Comparison of ENCODE assay signal across 16 cellular contexts in genomic region chr17:63993368-63993990, GRCh38. TPM values are rescaled to one million over a fixed set of nuclear protein-coding genes. Genes with fewer than 3 reads are reported as not detected.
DNase-seq lines count a peak whose midpoint lies in the region; ATAC-seq and TF ChIP-seq lines count a peak whose summit lies in the region.
"Had no signal": no experiment of that assay in that cellular context is flagged by ENCODE, and none has a peak within 500 bp of the region (broad histone marks: within the 10 kb centered on the region; RNA-seq: fewer than 3 reads in every experiment).

No MANE protein-coding gene starts in this region.

- no peak for ATAC-seq in activated CD4-positive, alpha-beta T cell treated with anti-CD3 and anti-CD28 coated beads for 36 hours
- ATAC-seq in naive thymus-derived CD8-positive, alpha-beta T cell: peak in 1 of 2 donors; percentile 34
- ATAC-seq in mucosa of descending colon: no peak
- ATAC-seq in GM21786 (IDR thresholded peaks at IDR 0.05; ENCODE audit: unreplicated experiment): no peak

- peaks cover 22% of the 10 kb centered on the region for H3K4me1 ChIP-seq in Loucy (ENCODE audit: insufficient read depth, low read length, poor library complexity, severe bottlenecking)
- H3K4me1 ChIP-seq in mucosa of descending colon (ENCODE audit: low read depth): peaks cover 8% of the 10 kb centered on the region

- H3K36me3 ChIP-seq in Loucy (ENCODE audit: insufficient read depth, low read length) (no peaks in the 10 kb centered on the region), mucosa of descending colon (ENCODE audit: low read depth) (no peaks in the 10 kb centered on the region)
- H3K36me3 ChIP-seq: tibial artery had no signal

- H3K27ac ChIP-seq in adipose tissue (ENCODE audit: low read depth, low read length): peak overlapping the region; percentile 24
- H3K27ac ChIP-seq: tibial artery had no signal

- peak; percentile 31; the same call in 1 of the 2 replicates for TF ChIP-seq CTCF in Loucy (conservative IDR thresholded peaks at IDR 0.05; ENCODE audit: low read length)
- TF ChIP-seq CTCF in mucosa of descending colon (IDR thresholded peaks at IDR 0.05): no peak
- no peak for TF ChIP-seq CTCF in nephron progenitor cell (IDR thresholded peaks at IDR 0.05)

- POLR2A ChIA-PET in activated CD4-positive, alpha-beta T cell treated with anti-CD3 and anti-CD28 coated beads for 36 hours (lab: Charles Lee): interaction anchor here (0.7 kb wide), 2 partner anchors 32 to 734 kb away, joined by 4 to 6 read pairs; no protein-coding TSS in a partner anchor
- POLR2A ChIA-PET in naive thymus-derived CD8-positive, alpha-beta T cell (lab: Charles Lee): interaction anchor here (0.7 to 1.6 kb wide), 6 partner anchors 8 to 60 kb away, joined by 3 to 13 read pairs (median 4); partner anchors contain the start of gene ICAM2

- no peaks in the 10 kb centered on the region for H3K9me2 ChIP-seq in Loucy (replicated peaks; ENCODE audit: low read depth, low read length)

- H3F3A ChIP-seq in Loucy (ENCODE audit: low read depth): no peaks in the 10 kb centered on the region

- H3K36me3 Mint-ChIP-seq in activated CD4-positive, alpha-beta T cell treated with anti-CD3 and anti-CD28 coated beads, Interleukin-2, amount 10 ng/mL, durations not matched to agents 24 days and 14 days (ENCODE audit: low read depth): no peaks in the 10 kb centered on the region
- H3K36me3 Mint-ChIP-seq in activated CD4-positive, alpha-beta T cell treated with anti-CD3 and anti-CD28 coated beads for 36 hours (ENCODE audit: low read depth): no peaks in the 10 kb centered on the region
- H3K36me3 Mint-ChIP-seq in naive thymus-derived CD8-positive, alpha-beta T cell: no peaks in the 10 kb centered on the region
- no peaks in the 10 kb centered on the region for H3K36me3 Mint-ChIP-seq in nephron progenitor cell (ENCODE audit: low read depth)

- H4K20me1 ChIP-seq in Loucy (ENCODE audit: insufficient read depth, low read length, poor library complexity, severe bottlenecking): no peaks in the 10 kb centered on the region

- 77 to 90% (median 84%) methylated on average over 3 of the region's 3 CpGs for WGBS in adipose tissue, 3 donors

- CTCF ChIA-PET in activated CD4-positive, alpha-beta T cell treated with anti-CD3 and anti-CD28 coated beads for 36 hours (lab: Charles Lee): interaction anchor here (0.7 to 8.0 kb wide), 11 partner anchors 8 to 164 kb away, joined by 3 to 37 read pairs (median 5); no protein-coding TSS in a partner anchor

- peak; percentile 74 for DNase-seq in activated CD4-positive, alpha-beta T cell treated with anti-CD3 and anti-CD28 coated beads, Interleukin-2, amount 10 ng/mL, durations not matched to agents 24 days and 14 days
- no peak for DNase-seq in activated CD4-positive, alpha-beta T cell treated with anti-CD3 and anti-CD28 coated beads for 36 hours
- DNase-seq in naive thymus-derived CD8-positive, alpha-beta T cell: peak in 2 of 10 donors; percentile 32 to 34
- DNase-seq in mucosa of descending colon (no peak), nephron progenitor cell (no peak)
- DNase-seq: activated T-cell treated with anti-CD3 and anti-CD28 coated beads, Interleukin-2, amount 50 U/mL, for 48 hours; COR-L47; IMR-90; NCI-H1417; NCI-H226; OCI-M1; tibial artery had no signal

- H3K9me3 ChIP-seq in Loucy (ENCODE audit: insufficient read depth, low read depth, low read length) (no peaks in the 10 kb centered on the region), mucosa of descending colon (no peaks in the 10 kb centered on the region)
- H3K9me3 ChIP-seq: tibial artery had no signal

- no peak overlapping the region for H3K4me2 ChIP-seq in Loucy (ENCODE audit: low read depth, low read length, poor library complexity, severe bottlenecking)

- H3K27ac Mint-ChIP-seq in activated CD4-positive, alpha-beta T cell treated with anti-CD3 and anti-CD28 coated beads, Interleukin-2, amount 10 ng/mL, durations not matched to agents 24 days and 14 days: no peak overlapping the region
- H3K27ac Mint-ChIP-seq in activated CD4-positive, alpha-beta T cell treated with anti-CD3 and anti-CD28 coated beads for 36 hours: no peak overlapping the region
- peak overlapping the region in 6 of 10 donors; percentile 9 to 85 (median 46) for H3K27ac Mint-ChIP-seq in naive thymus-derived CD8-positive, alpha-beta T cell
- H3K27ac Mint-ChIP-seq in nephron progenitor cell: no peak overlapping the region

- H3K27me3 ChIP-seq in Loucy (ENCODE audit: insufficient read depth, low read length, poor library complexity, severe bottlenecking): no peaks in the 10 kb centered on the region

- peaks cover 27% of the 10 kb centered on the region for H3K27me3 Mint-ChIP-seq in activated CD4-positive, alpha-beta T cell treated with anti-CD3 and anti-CD28 coated beads, Interleukin-2, amount 10 ng/mL, durations not matched to agents 24 days and 14 days
- H3K27me3 Mint-ChIP-seq in activated CD4-positive, alpha-beta T cell treated with anti-CD3 and anti-CD28 coated beads for 36 hours: no peaks in the 10 kb centered on the region
- H3K27me3 Mint-ChIP-seq in naive thymus-derived CD8-positive, alpha-beta T cell: no peaks in the 10 kb centered on the region
- peaks cover 76% of the 10 kb centered on the region for H3K27me3 Mint-ChIP-seq in nephron progenitor cell (ENCODE audit: low read depth, poor library complexity)

- H3K9me3 Mint-ChIP-seq in activated CD4-positive, alpha-beta T cell treated with anti-CD3 and anti-CD28 coated beads, Interleukin-2, amount 10 ng/mL, durations not matched to agents 24 days and 14 days: no peaks in the 10 kb centered on the region
- H3K9me3 Mint-ChIP-seq in activated CD4-positive, alpha-beta T cell treated with anti-CD3 and anti-CD28 coated beads for 36 hours (ENCODE audit: low read depth): no peaks in the 10 kb centered on the region
- no peaks in the 10 kb centered on the region for H3K9me3 Mint-ChIP-seq in naive thymus-derived CD8-positive, alpha-beta T cell
- H3K9me3 Mint-ChIP-seq in nephron progenitor cell: peaks cover 3% of the 10 kb centered on the region
- H3K9me3 Mint-ChIP-seq: neural crest cell had no signal

- no peak overlapping the region for H2AFZ ChIP-seq in Loucy (ENCODE audit: low read length)

- no peaks in the 10 kb centered on the region for H3K79me2 ChIP-seq in Loucy (ENCODE audit: insufficient read depth, low read length)

- H3K9ac ChIP-seq in Loucy (ENCODE audit: low read depth, low read length, poor library complexity, severe bottlenecking): no peak overlapping the region

- H3K4me3 Mint-ChIP-seq in activated CD4-positive, alpha-beta T cell treated with anti-CD3 and anti-CD28 coated beads, Interleukin-2, amount 10 ng/mL, durations not matched to agents 24 days and 14 days: peak overlapping the region; percentile 42
- H3K4me3 Mint-ChIP-seq in activated CD4-positive, alpha-beta T cell treated with anti-CD3 and anti-CD28 coated beads for 36 hours: no peak overlapping the region
- peak overlapping the region in 2 of 10 donors; percentile 34 to 38 for H3K4me3 Mint-ChIP-seq in naive thymus-derived CD8-positive, alpha-beta T cell
- no peak overlapping the region for H3K4me3 Mint-ChIP-seq in nephron progenitor cell
- H3K4me3 Mint-ChIP-seq: neural crest cell had no signal

- H3K4me3 ChIP-seq in Loucy (ENCODE audit: low read length, poor library complexity, severe bottlenecking) (no peak overlapping the region), mucosa of descending colon (no peak overlapping the region)
- H3K4me3 ChIP-seq: tibial artery had no signal

- intact Hi-C loops in activated CD4-positive, alpha-beta T cell treated with anti-CD3 and anti-CD28 coated beads, Interleukin-2, amount 10 ng/mL, durations not matched to agents 24 days and 14 days (cut with micrococcal nuclease): no loop called here
- intact Hi-C loops in activated CD4-positive, alpha-beta T cell treated with anti-CD3 and anti-CD28 coated beads for 36 hours (cut with DNase I, micrococcal nuclease): loop anchor here in 1 of 2 experiments (5.0 kb wide), 1 partner anchor 41 kb away; no protein-coding TSS in a partner anchor
- intact Hi-C loops in mucosa of descending colon (cut with DNase I, micrococcal nuclease): no loop called here

- H3K4me1 Mint-ChIP-seq in activated CD4-positive, alpha-beta T cell treated with anti-CD3 and anti-CD28 coated beads, Interleukin-2, amount 10 ng/mL, durations not matched to agents 24 days and 14 days: peaks cover 43% of the 10 kb centered on the region
- H3K4me1 Mint-ChIP-seq in activated CD4-positive, alpha-beta T cell treated with anti-CD3 and anti-CD28 coated beads for 36 hours: peaks cover 36% of the 10 kb centered on the region
- H3K4me1 Mint-ChIP-seq in naive thymus-derived CD8-positive, alpha-beta T cell: peaks cover 20 to 58% (median 47%) of the 10 kb centered on the region in 4 donors
- H3K4me1 Mint-ChIP-seq in nephron progenitor cell: peaks cover 43% of the 10 kb centered on the region

RNA-seq across cellular contexts. Expression of gene PRR29, which starts 4.7 kb away (rescaled TPM):
- total RNA-seq in activated CD4-positive, alpha-beta T cell treated with anti-CD3 and anti-CD28 coated beads, Interleukin-2, amount 10 ng/mL, durations not matched to agents 24 days and 14 days: 0.12 and 0.47 TPM in 2 replicates
- total RNA-seq in activated CD4-positive, alpha-beta T cell treated with anti-CD3 and anti-CD28 coated beads for 36 hours: 1 to 10 TPM; 1.0 to 1.5 TPM
- polyA plus RNA-seq in adipose tissue: 1 to 10 TPM in 1 of 3 donors, under 1 TPM in 2; 0.09 to 1.1 (median 0.45) TPM
- under 1 TPM in 1 of 2 experiments, not detected in 1; 0.30 TPM for total RNA-seq in naive thymus-derived CD8-positive, alpha-beta T cell
- polyA plus RNA-seq in naive thymus-derived CD8-positive, alpha-beta T cell: 1 to 10 TPM; 3.4 to 4.6 (median 3.7) TPM
- not detected for total RNA-seq in mucosa of descending colon

RNA-seq across cellular contexts. Expression of gene SCN4A, which starts 20.8 kb away (rescaled TPM):
- total RNA-seq in activated CD4-positive, alpha-beta T cell treated with anti-CD3 and anti-CD28 coated beads, Interleukin-2, amount 10 ng/mL, durations not matched to agents 24 days and 14 days: 0.05 and 0.40 TPM in 2 replicates
- under 1 TPM; 0.21 to 0.50 TPM for total RNA-seq in activated CD4-positive, alpha-beta T cell treated with anti-CD3 and anti-CD28 coated beads for 36 hours
- polyA plus RNA-seq in adipose tissue: 10 to 100 TPM in 2 of 3 donors, 1 to 10 TPM in 1; 1.8 to 25.6 (median 11.1) TPM
- under 1 TPM; 0.05 to 0.22 TPM for total RNA-seq in naive thymus-derived CD8-positive, alpha-beta T cell
- not detected for polyA plus RNA-seq in naive thymus-derived CD8-positive, alpha-beta T cell
- under 1 TPM; 0.10 to 0.75 (median 0.22) TPM for total RNA-seq in mucosa of descending colon
- total RNA-seq: IMR-90 had no signal
- polyA plus RNA-seq: IMR-90 had no signal

RNA-seq across cellular contexts. Expression of gene ICAM2, which starts 27.0 kb away (rescaled TPM):
- 62.2 TPM in 2 replicates for total RNA-seq in activated CD4-positive, alpha-beta T cell treated with anti-CD3 and anti-CD28 coated beads, Interleukin-2, amount 10 ng/mL, durations not matched to agents 24 days and 14 days
- 10 to 100 TPM; 46.6 to 49.0 TPM for total RNA-seq in activated CD4-positive, alpha-beta T cell treated with anti-CD3 and anti-CD28 coated beads for 36 hours
- 10 to 100 TPM; 13.0 to 87.0 (median 63.9) TPM for polyA plus RNA-seq in adipose tissue
- 10 to 100 TPM; 89.2 to 89.3 TPM for total RNA-seq in naive thymus-derived CD8-positive, alpha-beta T cell
- polyA plus RNA-seq in naive thymus-derived CD8-positive, alpha-beta T cell: 100 to 1,000 TPM; 218 to 306 (median 289) TPM
- total RNA-seq in mucosa of descending colon: 10 to 100 TPM in 2 of 3 donors, 1 to 10 TPM in 1; 6.9 to 14.2 (median 10.3) TPM
- total RNA-seq: IMR-90, neural crest cell had no signal

Comparison
In these comparisons a context has a peak if more than half of its experiments do, and no peak if none do; other contexts are left out.
1. H3K27ac Mint-ChIP-seq: peak in naive thymus-derived CD8-positive, alpha-beta T cell (6 of 10); none in activated CD4-positive, alpha-beta T cell treated with anti-CD3 and anti-CD28 coated beads, Interleukin-2, amount 10 ng/mL, durations not matched to agents 24 days and 14 days (single experiment), activated CD4-positive, alpha-beta T cell treated with anti-CD3 and anti-CD28 coated beads for 36 hours (single experiment) and nephron progenitor cell (single experiment).